ENCODE assay signal across 8 cellular contexts in the genomic region with DNA sequence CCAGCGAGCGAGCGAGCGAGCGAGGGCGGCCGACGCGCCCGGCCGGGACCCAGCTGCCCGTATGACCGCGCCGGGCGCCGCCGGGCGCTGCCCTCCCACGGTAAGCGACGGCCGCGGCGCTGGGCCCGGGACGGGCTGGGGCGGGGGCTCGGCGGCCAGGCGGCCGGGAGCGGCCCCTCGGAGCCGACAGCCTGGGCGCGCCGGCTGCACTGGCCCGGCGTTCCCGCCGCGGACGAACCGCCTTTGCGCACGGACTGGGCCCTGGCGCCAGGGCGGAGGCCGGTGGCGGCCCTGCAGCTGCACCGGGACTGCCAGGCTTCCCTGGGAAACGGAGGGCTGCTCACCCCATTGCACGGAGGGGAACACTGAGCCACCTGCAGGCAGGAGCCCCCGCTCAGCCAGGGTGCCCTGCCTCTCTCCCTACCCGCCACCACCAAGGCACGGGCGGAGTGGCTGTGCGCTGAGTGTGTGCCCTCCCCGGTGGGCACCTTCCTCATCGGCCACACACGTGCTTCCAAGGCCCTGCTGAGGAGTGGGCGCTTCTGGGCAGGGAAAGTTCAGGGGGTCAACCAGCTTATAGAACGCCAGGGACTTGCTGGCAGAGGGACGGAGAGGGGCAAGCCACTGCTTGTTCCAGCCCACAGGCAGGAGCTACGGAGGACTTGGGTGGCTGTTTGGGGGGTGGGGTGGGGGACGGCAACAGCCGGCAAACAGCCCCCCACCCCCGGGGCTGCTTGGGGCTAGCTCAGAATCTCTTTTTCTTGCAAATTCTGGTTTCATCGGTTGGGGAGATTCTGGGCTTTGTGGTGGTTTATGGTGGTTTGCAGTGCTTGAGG. TPM values are rescaled to one million over a fixed set of nuclear protein-coding genes. Genes with fewer than 3 reads are reported as not detected.
DNase-seq lines count a peak whose midpoint lies in the region; ATAC-seq and TF ChIP-seq lines count a peak whose summit lies in the region.

No MANE protein-coding gene starts in this region.

- no peak overlapping the region for H3K27ac Mint-ChIP-seq in WTC11
- H3K27ac Mint-ChIP-seq in nephron progenitor cell, result no peak overlapping the region

- H3K4me1 Mint-ChIP-seq in WTC11 (peaks cover 31% of the 10 kb centered on the region), nephron progenitor cell (peaks cover 57% of the 10 kb centered on the region)

- H3K4me3 Mint-ChIP-seq in WTC11 (peak overlapping the region; percentile 82), nephron progenitor cell (peak overlapping the region; percentile 87)

- peak; percentile 46 for DNase-seq in activated T-cell treated with anti-CD3 and anti-CD28 coated beads, Interleukin-2, amount 50 U/mL, for 1 hour
- no peak for DNase-seq in activated T-cell treated with anti-CD3 and anti-CD28 coated beads for 4 hours
- peak; percentile 27 for DNase-seq in WTC11 (ENCODE audit: low spot score)
- DNase-seq in nephron progenitor cell, result peak; percentile 64

- ATAC-seq in WTC11 (peak; percentile 59), HG03460 (IDR thresholded peaks at IDR 0.05; ENCODE audit: unreplicated experiment) (no peak), HG03565 (IDR thresholded peaks at IDR 0.05; ENCODE audit: unreplicated experiment) (no peak), HG02798 (IDR thresholded peaks at IDR 0.05; ENCODE audit: poor library complexity, unreplicated experiment) (no peak)

- peak overlapping the region; percentile 54 for H3K9ac ChIP-seq in endocrine pancreas (ENCODE audit: control insufficient read depth, insufficient read depth, low read length)

- H3K36me3 ChIP-seq in endocrine pancreas (ENCODE audit: control insufficient read depth, insufficient read depth, low read length), result no peaks in the 10 kb centered on the region

- H3K9me3 Mint-ChIP-seq in WTC11 (no peaks in the 10 kb centered on the region), nephron progenitor cell (no peaks in the 10 kb centered on the region)

- H3K36me3 Mint-ChIP-seq in WTC11 (no peaks in the 10 kb centered on the region), nephron progenitor cell (ENCODE audit: low read depth) (no peaks in the 10 kb centered on the region)

- H3K4me3 ChIP-seq in endocrine pancreas (ENCODE audit: control insufficient read depth, insufficient read depth, low read length), result no peak overlapping the region

- H3K27me3 ChIP-seq in endocrine pancreas (ENCODE audit: control insufficient read depth, insufficient read depth, low read length), result no peaks in the 10 kb centered on the region

- TF ChIP-seq CTCF in WTC11 (IDR thresholded peaks at IDR 0.05) (no peak), nephron progenitor cell (IDR thresholded peaks at IDR 0.05) (no peak)

- CTCF ChIA-PET in WTC11 (lab: Charles Lee), result interaction anchor here (0.8 to 2.1 kb wide), 10 partner anchors 9 to 134 kb away, joined by 3 to 14 read pairs (median 6); a partner anchor contains a TSS

- H3K9me3 ChIP-seq in endocrine pancreas (ENCODE audit: control insufficient read depth, low read length), result no peaks in the 10 kb centered on the region

- no peaks in the 10 kb centered on the region for H3K4me1 ChIP-seq in endocrine pancreas (ENCODE audit: control insufficient read depth, insufficient read depth, low read length)

- POLR2A ChIA-PET in WTC11 (lab: Charles Lee), result interaction anchor here (0.9 kb wide), 1 partner anchor 17 kb away, joined by 3 read pairs; no protein-coding TSS in a partner anchor

- H3K27me3 Mint-ChIP-seq in WTC11 (ENCODE audit: low read depth), result peaks cover 56% of the 10 kb centered on the region
- H3K27me3 Mint-ChIP-seq in nephron progenitor cell (ENCODE audit: low read depth, poor library complexity), result peaks cover 51% of the 10 kb centered on the region

TF ChIP-seq in WTC11, 78 proteins besides CTCF, POLR2A, EP300 and RAD21:
- TF ChIP-seq NR2C2 (CRISPR knock-in tag; IDR thresholded peaks at IDR 0.05) (no peak), HMGA2 (CRISPR knock-in tag; IDR thresholded peaks at IDR 0.05) (no peak), ESRRA (CRISPR knock-in tag; IDR thresholded peaks at IDR 0.05; ENCODE audit: borderline replicate concordance) (no peak), ZNF423 (CRISPR knock-in tag; IDR thresholded peaks at IDR 0.05) (no peak), GTF2I (CRISPR knock-in tag; conservative IDR thresholded peaks at IDR 0.05) (peak; percentile 94), ZNF263 (CRISPR knock-in tag; IDR thresholded peaks at IDR 0.05; ENCODE audit: low read depth) (no peak), IRF2 (CRISPR knock-in tag; IDR thresholded peaks at IDR 0.05; ENCODE audit: borderline replicate concordance, low read depth) (no peak), ZNF121 (CRISPR knock-in tag; IDR thresholded peaks at IDR 0.05) (peak; percentile 89), MXD4 (CRISPR knock-in tag; IDR thresholded peaks at IDR 0.05; ENCODE audit: borderline replicate concordance) (no peak), TP53 (CRISPR knock-in tag; IDR thresholded peaks at IDR 0.05) (no peak), GABPB1 (CRISPR knock-in tag; IDR thresholded peaks at IDR 0.05) (no peak), JUN (CRISPR knock-in tag; IDR thresholded peaks at IDR 0.05) (no peak), GRHL2 (CRISPR knock-in tag; IDR thresholded peaks at IDR 0.05; ENCODE audit: insufficient replicate concordance, severe bottlenecking) (no peak), FOXK1 (CRISPR knock-in tag; IDR thresholded peaks at IDR 0.05) (no peak), MYBL2 (CRISPR knock-in tag; IDR thresholded peaks at IDR 0.05) (no peak), NR1H2 (CRISPR knock-in tag; IDR thresholded peaks at IDR 0.05) (no peak), NR3C1 (CRISPR knock-in tag; conservative IDR thresholded peaks at IDR 0.05; ENCODE audit: low read depth) (no peak), PRRX2 (CRISPR knock-in tag; IDR thresholded peaks at IDR 0.05) (no peak)
- TF ChIP-seq, protein P1, sequence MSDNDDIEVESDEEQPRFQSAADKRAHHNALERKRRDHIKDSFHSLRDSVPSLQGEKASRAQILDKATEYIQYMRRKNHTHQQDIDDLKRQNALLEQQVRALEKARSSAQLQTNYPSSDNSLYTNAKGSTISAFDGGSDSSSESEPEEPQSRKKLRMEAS (CRISPR knock-in tag; IDR thresholded peaks at IDR 0.05), result 0 out of 2 replicates have a peak, but pooled peaks have one; percentile 30
- TF ChIP-seq, protein P2, sequence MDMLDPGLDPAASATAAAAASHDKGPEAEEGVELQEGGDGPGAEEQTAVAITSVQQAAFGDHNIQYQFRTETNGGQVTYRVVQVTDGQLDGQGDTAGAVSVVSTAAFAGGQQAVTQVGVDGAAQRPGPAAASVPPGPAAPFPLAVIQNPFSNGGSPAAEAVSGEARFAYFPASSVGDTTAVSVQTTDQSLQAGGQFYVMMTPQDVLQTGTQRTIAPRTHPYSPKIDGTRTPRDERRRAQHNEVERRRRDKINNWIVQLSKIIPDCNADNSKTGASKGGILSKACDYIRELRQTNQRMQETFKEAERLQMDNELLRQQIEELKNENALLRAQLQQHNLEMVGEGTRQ (CRISPR knock-in tag; IDR thresholded peaks at IDR 0.05), result no peak
- TF ChIP-seq, protein P3, sequence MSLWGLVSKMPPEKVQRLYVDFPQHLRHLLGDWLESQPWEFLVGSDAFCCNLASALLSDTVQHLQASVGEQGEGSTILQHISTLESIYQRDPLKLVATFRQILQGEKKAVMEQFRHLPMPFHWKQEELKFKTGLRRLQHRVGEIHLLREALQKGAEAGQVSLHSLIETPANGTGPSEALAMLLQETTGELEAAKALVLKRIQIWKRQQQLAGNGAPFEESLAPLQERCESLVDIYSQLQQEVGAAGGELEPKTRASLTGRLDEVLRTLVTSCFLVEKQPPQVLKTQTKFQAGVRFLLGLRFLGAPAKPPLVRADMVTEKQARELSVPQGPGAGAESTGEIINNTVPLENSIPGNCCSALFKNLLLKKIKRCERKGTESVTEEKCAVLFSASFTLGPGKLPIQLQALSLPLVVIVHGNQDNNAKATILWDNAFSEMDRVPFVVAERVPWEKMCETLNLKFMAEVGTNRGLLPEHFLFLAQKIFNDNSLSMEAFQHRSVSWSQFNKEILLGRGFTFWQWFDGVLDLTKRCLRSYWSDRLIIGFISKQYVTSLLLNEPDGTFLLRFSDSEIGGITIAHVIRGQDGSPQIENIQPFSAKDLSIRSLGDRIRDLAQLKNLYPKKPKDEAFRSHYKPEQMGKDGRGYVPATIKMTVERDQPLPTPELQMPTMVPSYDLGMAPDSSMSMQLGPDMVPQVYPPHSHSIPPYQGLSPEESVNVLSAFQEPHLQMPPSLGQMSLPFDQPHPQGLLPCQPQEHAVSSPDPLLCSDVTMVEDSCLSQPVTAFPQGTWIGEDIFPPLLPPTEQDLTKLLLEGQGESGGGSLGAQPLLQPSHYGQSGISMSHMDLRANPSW (CRISPR knock-in tag; conservative IDR thresholded peaks at IDR 0.05; ENCODE audit: low read depth), result no peak
- TF ChIP-seq, protein P4, sequence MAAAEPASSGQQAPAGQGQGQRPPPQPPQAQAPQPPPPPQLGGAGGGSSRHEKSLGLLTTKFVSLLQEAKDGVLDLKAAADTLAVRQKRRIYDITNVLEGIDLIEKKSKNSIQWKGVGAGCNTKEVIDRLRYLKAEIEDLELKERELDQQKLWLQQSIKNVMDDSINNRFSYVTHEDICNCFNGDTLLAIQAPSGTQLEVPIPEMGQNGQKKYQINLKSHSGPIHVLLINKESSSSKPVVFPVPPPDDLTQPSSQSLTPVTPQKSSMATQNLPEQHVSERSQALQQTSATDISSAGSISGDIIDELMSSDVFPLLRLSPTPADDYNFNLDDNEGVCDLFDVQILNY (CRISPR knock-in tag; IDR thresholded peaks at IDR 0.05), result no peak
- TF ChIP-seq, protein P5, sequence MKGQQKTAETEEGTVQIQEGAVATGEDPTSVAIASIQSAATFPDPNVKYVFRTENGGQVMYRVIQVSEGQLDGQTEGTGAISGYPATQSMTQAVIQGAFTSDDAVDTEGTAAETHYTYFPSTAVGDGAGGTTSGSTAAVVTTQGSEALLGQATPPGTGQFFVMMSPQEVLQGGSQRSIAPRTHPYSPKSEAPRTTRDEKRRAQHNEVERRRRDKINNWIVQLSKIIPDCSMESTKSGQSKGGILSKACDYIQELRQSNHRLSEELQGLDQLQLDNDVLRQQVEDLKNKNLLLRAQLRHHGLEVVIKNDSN (CRISPR knock-in tag; IDR thresholded peaks at IDR 0.05), result no peak
- TF ChIP-seq, protein P6, sequence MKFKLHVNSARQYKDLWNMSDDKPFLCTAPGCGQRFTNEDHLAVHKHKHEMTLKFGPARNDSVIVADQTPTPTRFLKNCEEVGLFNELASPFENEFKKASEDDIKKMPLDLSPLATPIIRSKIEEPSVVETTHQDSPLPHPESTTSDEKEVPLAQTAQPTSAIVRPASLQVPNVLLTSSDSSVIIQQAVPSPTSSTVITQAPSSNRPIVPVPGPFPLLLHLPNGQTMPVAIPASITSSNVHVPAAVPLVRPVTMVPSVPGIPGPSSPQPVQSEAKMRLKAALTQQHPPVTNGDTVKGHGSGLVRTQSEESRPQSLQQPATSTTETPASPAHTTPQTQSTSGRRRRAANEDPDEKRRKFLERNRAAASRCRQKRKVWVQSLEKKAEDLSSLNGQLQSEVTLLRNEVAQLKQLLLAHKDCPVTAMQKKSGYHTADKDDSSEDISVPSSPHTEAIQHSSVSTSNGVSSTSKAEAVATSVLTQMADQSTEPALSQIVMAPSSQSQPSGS (CRISPR knock-in tag; IDR thresholded peaks at IDR 0.05; ENCODE audit: borderline replicate concordance, low read depth), result no peak

RNA-seq across cellular contexts. Expression of a gene that starts 0.5 kb away (rescaled TPM):
- 2.5 to 3.3 TPM (median 3.0 TPM) in 3 replicates for total RNA-seq in WTC11 (2021)
